Comparison of ENCODE assay signal across 25 cellular contexts in the genomic region with DNA sequence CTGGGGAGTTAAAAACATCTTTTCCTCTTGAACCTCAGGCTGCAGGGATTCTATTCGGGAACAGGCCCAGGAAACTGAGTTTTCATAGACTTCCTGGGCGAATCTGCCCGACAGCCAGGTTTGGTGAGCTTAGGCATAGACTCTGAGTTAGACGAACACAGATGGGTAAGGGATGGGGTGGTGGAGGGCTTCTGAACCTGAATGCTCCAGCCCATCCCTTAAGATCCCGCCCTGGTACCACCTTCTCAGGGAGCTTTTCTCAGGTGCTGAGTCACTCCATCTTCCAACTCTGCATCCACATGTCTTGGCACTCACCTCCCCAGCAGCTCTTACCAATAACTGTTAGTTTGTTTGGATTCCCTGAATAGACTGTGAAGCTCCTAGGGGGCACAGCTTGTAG. TPM values are rescaled to one million over a fixed set of nuclear protein-coding genes. Genes with fewer than 3 reads are reported as not detected.
DNase-seq lines count a peak whose midpoint lies in the region; ATAC-seq, FAIRE-seq and TF ChIP-seq lines count a peak whose summit lies in the region.
"Had no signal": no experiment of that assay in that cellular context is flagged by ENCODE, and none has a peak within 500 bp of the region (broad histone marks: within the 10 kb centered on the region; RNA-seq: fewer than 3 reads in every experiment).

No MANE protein-coding gene starts in this region.

- peaks cover 5% of the 10 kb centered on the region; the same call in 1 of the 2 replicates for H4K20me1 ChIP-seq in K562 (replicated peaks; ENCODE audit: control insufficient read depth, insufficient read depth, low read length)

- H3K36me3 ChIP-seq in K562 (ENCODE audit: control insufficient read depth, insufficient read depth, low read length): peaks cover 11% of the 10 kb centered on the region; the same call in 2 of the 3 replicates
- peaks cover 2% of the 10 kb centered on the region for H3K36me3 ChIP-seq in thoracic aorta
- H3K36me3 ChIP-seq: pancreas, right atrium auricular region, spleen, transverse colon, WERI-Rb-1 had no signal

- no peak for DNase-seq in activated naive CD4-positive, alpha-beta T cell treated with Interleukin-2 at 50 U/mL for 16 hours
- DNase-seq in RWPE1 (ENCODE audit: low spot score) (no peak), K562 (ENCODE audit: extremely low read depth in 1 of 4, low spot score in 3 of 4) (no peak), thoracic aorta (ENCODE audit: low spot score) (no peak), DMS 273 (lab: John Stamatoyannopoulos, UW; ENCODE audit: unreplicated experiment) (no peak), NK-92 (lab: John Stamatoyannopoulos, UW; ENCODE audit: unreplicated experiment) (no peak), NCI-H526 (lab: John Stamatoyannopoulos, UW) (no peak)
- DNase-seq: DMS 273 treated with DMSO at 0.1 percent for 48 hours; HCEC 1CT; NCI-H1092 treated with DMSO at 0.1 percent for 48 hours; NCI-H1930; NCI-H69; nephron progenitor cell; pancreas; spleen; stimulated activated CD4-positive, alpha-beta T cell treated with anti-CD3 and anti-CD28 coated beads, Interleukin-2, amount 100 ng/mL, for 48 hours; transverse colon; WERI-Rb-1 had no signal

- in situ Hi-C loops in K562 (cut with MboI): no loop called here

- no peak for TF ChIP-seq RAD21 in K562 (CRISPR knock-in tag; conservative IDR thresholded peaks at IDR 0.05 in 1 of 2, IDR thresholded peaks at IDR 0.05 in 1 of 2)

- H3K27ac ChIP-seq in RWPE1 (peak overlapping the region; percentile 40), K562 (ENCODE audit: extremely low read depth, low read depth, low read length) (peak overlapping the region; percentile 97; the same call in 1 of the 3 replicates), thoracic aorta (peak overlapping the region; percentile 58 to 69)
- H3K27ac ChIP-seq: pancreas, right atrium auricular region, SK-N-MC, spleen, transverse colon, WERI-Rb-1 had no signal

- FAIRE-seq in K562 (lab: Jason Lieb, UNC): no peak
- FAIRE-seq: HepG2, keratinocyte, pancreas had no signal

- peaks cover 15% of the 10 kb centered on the region; the same call in 2 of the 3 replicates for H3K79me2 ChIP-seq in K562 (ENCODE audit: control insufficient read depth, insufficient read depth, low read length)

- H3K27me3 Mint-ChIP-seq in activated naive CD4-positive, alpha-beta T cell treated with anti-CD3 and anti-CD28 coated beads, Interleukin-2, amount 50 U/mL, for 24 hours: no peaks in the 10 kb centered on the region
- H3K27me3 Mint-ChIP-seq: dendritic cell treated with granulocyte-macrophage colony-stimulating factor and Interleukin-4, amounts not matched to agents 40 ng/mL and 50 ng/mL, for 4 days had no signal

- peaks cover 64% of the 10 kb centered on the region for H3K4me1 Mint-ChIP-seq in activated naive CD4-positive, alpha-beta T cell treated with anti-CD3 and anti-CD28 coated beads, Interleukin-2, amount 50 U/mL, for 24 hours

- CTCF ChIA-PET in RWPE1 (lab: Yijun Ruan, JAX): interaction anchor here (0.7 kb wide), 1 partner anchor 9 kb away, joined by 4 read pairs; no protein-coding TSS in a partner anchor
- CTCF ChIA-PET in K562 (lab: Yijun Ruan, JAX; ENCODE audit: low intra/inter-chr PET ratio): no interaction called here

- no peak overlapping the region for H2AFZ ChIP-seq in K562 (ENCODE audit: low read depth, low read length)

- H3K36me3 Mint-ChIP-seq in activated naive CD4-positive, alpha-beta T cell treated with anti-CD3 and anti-CD28 coated beads, Interleukin-2, amount 50 U/mL, for 24 hours: no peaks in the 10 kb centered on the region
- H3K36me3 Mint-ChIP-seq: stimulated activated memory B cell treated with anti-CD40 and anti-IgM and Interleukin-4, amounts not matched to agents 10 μg/mL and 1 μg/mL and 100 μg/mL, for 72 hours had no signal

- peak overlapping the region; percentile 94 for H3K27ac Mint-ChIP-seq in activated naive CD4-positive, alpha-beta T cell treated with anti-CD3 and anti-CD28 coated beads, Interleukin-2, amount 50 U/mL, for 24 hours
- H3K27ac Mint-ChIP-seq: dendritic cell treated with granulocyte-macrophage colony-stimulating factor and Interleukin-4, amounts not matched to agents 40 ng/mL and 50 ng/mL, for 4 days; nephron progenitor cell; stimulated activated memory B cell treated with anti-CD40 and anti-IgM and Interleukin-4, amounts not matched to agents 10 μg/mL and 1 μg/mL and 100 μg/mL, for 72 hours had no signal

- POLR2A ChIA-PET in RWPE1 (lab: Yijun Ruan, JAX; ENCODE audit: low non-redundant PET): no interaction called here
- POLR2A ChIA-PET in K562 (lab: Yijun Ruan, JAX): interaction anchor here (0.6 to 1.0 kb wide), 4 partner anchors 12 to 120 kb away, joined by 3 to 7 read pairs (median 4); no protein-coding TSS in a partner anchor

- no TSS peak for BruUV-seq in K562 (replicated peaks; lab: Mats Ljungman, UMichigan)

- H3K4me1 ChIP-seq in K562 (replicated peaks in 1 of 2; ENCODE audit: control insufficient read depth in 2 of 2, insufficient read depth in 2 of 2, low read length in 2 of 2) (peaks cover 32 to 70% of the 10 kb centered on the region in 2 experiments), thoracic aorta (ENCODE audit: control insufficient read depth in 1 of 2, low read depth in 2 of 2) (peaks cover 25 to 86% of the 10 kb centered on the region in 2 donors)
- H3K4me1 ChIP-seq: pancreas had no signal

- no peak overlapping the region for H3K4me3 ChIP-seq in K562
- no peak overlapping the region for H3K4me3 ChIP-seq in thoracic aorta
- H3K4me3 ChIP-seq: pancreas, right atrium auricular region, SK-N-MC, spleen, transverse colon had no signal

- H3K9ac ChIP-seq in K562 (ENCODE audit: insufficient read depth in 1 of 2, low read depth in 2 of 2, low read length in 2 of 2): peak overlapping the region in 1 of 2 experiments; percentile 31; a peak in 1 of 4 replicates

- H3K9me3 ChIP-seq in K562 (replicated peaks; ENCODE audit: control insufficient read depth, insufficient read depth, low read depth, low read length) (no peaks in the 10 kb centered on the region), thoracic aorta (no peaks in the 10 kb centered on the region)
- H3K9me3 ChIP-seq: pancreas, right atrium auricular region, spleen, transverse colon had no signal

- TF ChIP-seq CTCF in RWPE1 (conservative IDR thresholded peaks at IDR 0.05; ENCODE audit: low read depth) (no peak), K562 (IDR thresholded peaks at IDR 0.05 in 2 of 3, conservative IDR thresholded peaks at IDR 0.05 in 1 of 3; ENCODE audit: insufficient read depth in 2 of 3, low read depth in 1 of 3, low read length in 3 of 3) (no peak), thoracic aorta (IDR thresholded peaks at IDR 0.05) (no peak)

- H3K27me3 ChIP-seq in K562 (ENCODE audit: control insufficient read depth in 2 of 2, insufficient read depth in 2 of 2, low read length in 2 of 2) (no peaks in the 10 kb centered on the region), thoracic aorta (replicated peaks; ENCODE audit: insufficient read depth) (no peaks in the 10 kb centered on the region)
- H3K27me3 ChIP-seq: pancreas, right atrium auricular region, spleen, transverse colon had no signal

- H3K4me3 Mint-ChIP-seq in activated naive CD4-positive, alpha-beta T cell treated with anti-CD3 and anti-CD28 coated beads, Interleukin-2, amount 50 U/mL, for 24 hours: no peak overlapping the region
- H3K4me3 Mint-ChIP-seq: dendritic cell treated with granulocyte-macrophage colony-stimulating factor and Interleukin-4, amounts not matched to agents 40 ng/mL and 50 ng/mL, for 4 days; nephron progenitor cell; stimulated activated memory B cell treated with anti-CD40 and anti-IgM and Interleukin-4, amounts not matched to agents 10 μg/mL and 1 μg/mL and 100 μg/mL, for 72 hours had no signal

- intact Hi-C loops in K562 (cut with micrococcal nuclease): no loop called here

- no peak for TF ChIP-seq POLR2A in K562 (conservative IDR thresholded peaks at IDR 0.05)

- no peaks in the 10 kb centered on the region for H3K9me3 Mint-ChIP-seq in activated naive CD4-positive, alpha-beta T cell treated with anti-CD3 and anti-CD28 coated beads, Interleukin-2, amount 50 U/mL, for 24 hours
- H3K9me3 Mint-ChIP-seq: dendritic cell treated with granulocyte-macrophage colony-stimulating factor and Interleukin-4, amounts not matched to agents 40 ng/mL and 50 ng/mL, for 4 days; nephron progenitor cell; stimulated activated memory B cell treated with anti-CD40 and anti-IgM and Interleukin-4, amounts not matched to agents 10 μg/mL and 1 μg/mL and 100 μg/mL, for 72 hours had no signal

- 69% methylated on average over 5 of the region's 5 CpGs for WGBS in K562 (ENCODE audit: insufficient coverage, low coverage, missing lambda C conversion rate)

- no peak overlapping the region for H3K4me2 ChIP-seq in K562 (ENCODE audit: insufficient read depth, low read length)

- TF ChIP-seq EP300 in K562 (IDR thresholded peaks at IDR 0.05; ENCODE audit: low read length): no peak

- peaks cover 9% of the 10 kb centered on the region for H3K9me1 ChIP-seq in K562 (ENCODE audit: control insufficient read depth, insufficient read depth, low read length)

- ATAC-seq in K562 (no peak), thoracic aorta (ENCODE audit: insufficient number of reproducible peaks, low FRiP score, low read depth) (no peak)
- ATAC-seq: HepG2; pancreas; stimulated activated memory B cell treated with anti-CD40 and anti-IgM and Interleukin-4, amounts not matched to agents 10 μg/mL and 1 μg/mL and 100 μg/mL, for 72 hours had no signal

TF ChIP-seq in K562, 482 proteins besides CTCF, POLR2A, EP300 and RAD21 (continues in another document):
- TF ChIP-seq ZBTB1 (CRISPR knock-in tag; IDR thresholded peaks at IDR 0.05; ENCODE audit: borderline replicate concordance, low read depth) (0 out of 2 replicates have a peak, but pooled peaks have one; percentile 9), CHD2 (IDR thresholded peaks at IDR 0.05; ENCODE audit: low read depth, low read length) (no peak)

RNA-seq across cellular contexts. Expression of a gene that starts 37.4 kb away (rescaled TPM):
- 173 and 222 TPM in 2 replicates for total RNA-seq in K562 (2011; cell fraction: chromatin; rRNA removed; ENCODE audit: low replicate concordance)
- 77.0 and 99.7 TPM in 2 replicates for total RNA-seq in K562 (2011; cell fraction: nucleolus; rRNA removed)
- total RNA-seq in K562 (2011; cell fraction: nucleoplasm; rRNA removed): 107 and 133 TPM in 2 replicates
- 33.6 and 42.7 TPM in 2 replicates for total RNA-seq in K562 (2014; rRNA removed)
- 35.0 and 36.8 TPM in 2 replicates for total RNA-seq in K562 (2014; rRNA removed; fragmentation: Illumina TruSeq; extraction: Trizol)
- total RNA-seq in K562 (2015; rRNA removed; fragmentation: Illumina TruSeq; extraction: Trizol): 22.9 and 23.7 TPM in 2 replicates
- 63.5 and 64.2 TPM in 2 replicates for total RNA-seq in K562 (2021)
- polyA plus RNA-seq in K562 (2011; rRNA removed): 38.1 and 47.3 TPM in 2 replicates
- polyA plus RNA-seq in K562 (2011; cell fraction: cytosol; rRNA removed): 28.3 and 36.5 TPM in 2 replicates
- polyA plus RNA-seq in K562 (2011; cell fraction: nucleus; rRNA removed): 46.0 and 76.1 TPM in 2 replicates
- 31.7 and 42.8 TPM in 2 replicates for polyA plus RNA-seq in K562 (2012)
- polyA plus RNA-seq in K562 (2014; fragmentation: Illumina TruSeq; extraction: Trizol): 40.3 and 43.0 TPM in 2 replicates
- 1 to 10 TPM; 4.7 to 5.9 TPM for polyA plus RNA-seq in K562 (2014; fragmentation: Nextera tagmentation; extraction: Ambion mirVana)
- polyA plus RNA-seq in K562 (2014; rRNA removed): 23.3 and 24.0 TPM in 2 replicates
- 82.4 and 92.6 TPM in 2 replicates for polyA minus RNA-seq in K562 (2011; rRNA and poly(A)+ RNA removed)
- 47.4 and 54.4 TPM in 2 replicates for polyA minus RNA-seq in K562 (2011; cell fraction: cytosol; rRNA and poly(A)+ RNA removed)
- polyA minus RNA-seq in K562 (2011; cell fraction: nucleus; rRNA and poly(A)+ RNA removed): 66.9 and 104 TPM in 2 replicates
- total RNA-seq in thoracic aorta: 100 to 1,000 TPM; 791 to 989 TPM

Comparison
In these comparisons a context has a peak if more than half of its experiments do, and no peak if none do; other contexts are left out.
1. H3K27ac ChIP-seq: peak in every context shown above with its lines; median percentile 97 in K562; 64 in thoracic aorta; 40 in RWPE1.